Comparison of ENCODE assay signal across 1 cellular context in the genomic region with DNA sequence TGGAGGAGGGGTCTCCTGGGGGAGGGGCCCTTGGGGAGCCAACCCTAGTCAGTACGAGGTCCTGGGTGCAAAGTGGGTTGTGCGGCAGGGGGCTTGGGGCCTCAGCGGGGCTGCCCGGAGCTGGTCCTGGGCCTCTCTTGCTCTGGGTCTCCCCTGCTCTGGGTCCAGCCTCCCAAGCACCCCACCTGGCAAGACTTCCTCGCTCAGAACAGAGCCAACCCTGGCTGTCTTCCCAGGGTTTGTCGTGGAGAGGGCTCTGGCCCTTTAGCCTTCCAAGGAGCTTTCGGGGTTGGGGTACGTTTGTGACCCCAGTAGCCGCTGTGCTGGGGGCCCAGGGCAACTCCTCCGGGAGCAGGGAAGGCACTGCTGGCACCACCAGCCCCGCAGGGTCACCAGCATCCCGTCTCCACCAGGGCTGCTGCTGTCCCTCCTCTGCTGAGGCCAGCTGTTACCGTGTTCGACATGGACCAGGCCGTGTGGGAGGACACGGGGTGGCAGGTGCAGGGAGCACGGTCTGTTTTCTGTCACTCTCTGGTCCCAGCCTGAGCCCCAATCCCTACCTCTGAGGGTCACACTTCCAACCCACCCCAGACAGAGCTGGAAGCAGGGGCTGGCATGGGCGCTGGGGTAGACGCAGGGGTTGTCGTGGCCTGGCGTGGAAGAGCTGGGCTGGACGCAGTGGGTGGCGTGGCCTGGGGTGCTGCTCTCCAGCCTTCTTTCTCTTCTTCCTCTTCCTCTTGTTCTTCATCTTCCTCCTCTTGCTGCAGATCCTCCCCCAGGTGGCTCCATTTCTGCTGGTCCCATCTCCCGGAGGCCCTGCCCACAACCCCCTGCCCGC.
A peak's percentile ranks its signal among the peaks of the same experiment; 100 is the strongest.
TF ChIP-seq lines count a peak whose summit lies in the region.

No MANE protein-coding gene starts in this region.

TF ChIP-seq in HepG2, 621 proteins besides CTCF, POLR2A, EP300 and RAD21 (continued from another document):
- TF ChIP-seq, protein P1, sequence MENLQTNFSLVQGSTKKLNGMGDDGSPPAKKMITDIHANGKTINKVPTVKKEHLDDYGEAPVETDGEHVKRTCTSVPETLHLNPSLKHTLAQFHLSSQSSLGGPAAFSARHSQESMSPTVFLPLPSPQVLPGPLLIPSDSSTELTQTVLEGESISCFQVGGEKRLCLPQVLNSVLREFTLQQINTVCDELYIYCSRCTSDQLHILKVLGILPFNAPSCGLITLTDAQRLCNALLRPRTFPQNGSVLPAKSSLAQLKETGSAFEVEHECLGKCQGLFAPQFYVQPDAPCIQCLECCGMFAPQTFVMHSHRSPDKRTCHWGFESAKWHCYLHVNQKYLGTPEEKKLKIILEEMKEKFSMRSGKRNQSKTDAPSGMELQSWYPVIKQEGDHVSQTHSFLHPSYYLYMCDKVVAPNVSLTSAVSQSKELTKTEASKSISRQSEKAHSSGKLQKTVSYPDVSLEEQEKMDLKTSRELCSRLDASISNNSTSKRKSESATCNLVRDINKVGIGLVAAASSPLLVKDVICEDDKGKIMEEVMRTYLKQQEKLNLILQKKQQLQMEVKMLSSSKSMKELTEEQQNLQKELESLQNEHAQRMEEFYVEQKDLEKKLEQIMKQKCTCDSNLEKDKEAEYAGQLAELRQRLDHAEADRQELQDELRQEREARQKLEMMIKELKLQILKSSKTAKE (CRISPR knock-in tag; IDR thresholded peaks at IDR 0.05; ENCODE audit: borderline replicate concordance), result no peak
- TF ChIP-seq, protein P2, sequence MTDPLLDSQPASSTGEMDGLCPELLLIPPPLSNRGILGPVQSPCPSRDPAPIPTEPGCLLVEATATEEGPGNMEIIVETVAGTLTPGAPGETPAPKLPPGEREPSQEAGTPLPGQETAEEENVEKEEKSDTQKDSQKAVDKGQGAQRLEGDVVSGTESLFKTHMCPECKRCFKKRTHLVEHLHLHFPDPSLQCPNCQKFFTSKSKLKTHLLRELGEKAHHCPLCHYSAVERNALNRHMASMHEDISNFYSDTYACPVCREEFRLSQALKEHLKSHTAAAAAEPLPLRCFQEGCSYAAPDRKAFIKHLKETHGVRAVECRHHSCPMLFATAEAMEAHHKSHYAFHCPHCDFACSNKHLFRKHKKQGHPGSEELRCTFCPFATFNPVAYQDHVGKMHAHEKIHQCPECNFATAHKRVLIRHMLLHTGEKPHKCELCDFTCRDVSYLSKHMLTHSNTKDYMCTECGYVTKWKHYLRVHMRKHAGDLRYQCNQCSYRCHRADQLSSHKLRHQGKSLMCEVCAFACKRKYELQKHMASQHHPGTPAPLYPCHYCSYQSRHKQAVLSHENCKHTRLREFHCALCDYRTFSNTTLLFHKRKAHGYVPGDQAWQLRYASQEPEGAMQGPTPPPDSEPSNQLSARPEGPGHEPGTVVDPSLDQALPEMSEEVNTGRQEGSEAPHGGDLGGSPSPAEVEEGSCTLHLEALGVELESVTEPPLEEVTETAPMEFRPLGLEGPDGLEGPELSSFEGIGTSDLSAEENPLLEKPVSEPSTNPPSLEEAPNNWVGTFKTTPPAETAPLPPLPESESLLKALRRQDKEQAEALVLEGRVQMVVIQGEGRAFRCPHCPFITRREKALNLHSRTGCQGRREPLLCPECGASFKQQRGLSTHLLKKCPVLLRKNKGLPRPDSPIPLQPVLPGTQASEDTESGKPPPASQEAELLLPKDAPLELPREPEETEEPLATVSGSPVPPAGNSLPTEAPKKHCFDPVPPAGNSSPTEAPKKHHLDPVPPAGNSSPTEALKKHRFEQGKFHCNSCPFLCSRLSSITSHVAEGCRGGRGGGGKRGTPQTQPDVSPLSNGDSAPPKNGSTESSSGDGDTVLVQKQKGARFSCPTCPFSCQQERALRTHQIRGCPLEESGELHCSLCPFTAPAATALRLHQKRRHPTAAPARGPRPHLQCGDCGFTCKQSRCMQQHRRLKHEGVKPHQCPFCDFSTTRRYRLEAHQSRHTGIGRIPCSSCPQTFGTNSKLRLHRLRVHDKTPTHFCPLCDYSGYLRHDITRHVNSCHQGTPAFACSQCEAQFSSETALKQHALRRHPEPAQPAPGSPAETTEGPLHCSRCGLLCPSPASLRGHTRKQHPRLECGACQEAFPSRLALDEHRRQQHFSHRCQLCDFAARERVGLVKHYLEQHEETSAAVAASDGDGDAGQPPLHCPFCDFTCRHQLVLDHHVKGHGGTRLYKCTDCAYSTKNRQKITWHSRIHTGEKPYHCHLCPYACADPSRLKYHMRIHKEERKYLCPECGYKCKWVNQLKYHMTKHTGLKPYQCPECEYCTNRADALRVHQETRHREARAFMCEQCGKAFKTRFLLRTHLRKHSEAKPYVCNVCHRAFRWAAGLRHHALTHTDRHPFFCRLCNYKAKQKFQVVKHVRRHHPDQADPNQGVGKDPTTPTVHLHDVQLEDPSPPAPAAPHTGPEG (CRISPR knock-in tag; IDR thresholded peaks at IDR 0.05), result no peak
- TF ChIP-seq ZNF335 (CRISPR knock-in tag; IDR thresholded peaks at IDR 0.05), result no peak
- peak; percentile 87 for TF ChIP-seq ZNF263 (CRISPR knock-in tag; IDR thresholded peaks at IDR 0.05)
- TF ChIP-seq RFX1 (IDR thresholded peaks at IDR 0.05), result no peak
TF ChIP-seq in HepG2: peak in this region for 2.
